33 cellular contexts compared by ENCODE assay signal in the genomic region with DNA sequence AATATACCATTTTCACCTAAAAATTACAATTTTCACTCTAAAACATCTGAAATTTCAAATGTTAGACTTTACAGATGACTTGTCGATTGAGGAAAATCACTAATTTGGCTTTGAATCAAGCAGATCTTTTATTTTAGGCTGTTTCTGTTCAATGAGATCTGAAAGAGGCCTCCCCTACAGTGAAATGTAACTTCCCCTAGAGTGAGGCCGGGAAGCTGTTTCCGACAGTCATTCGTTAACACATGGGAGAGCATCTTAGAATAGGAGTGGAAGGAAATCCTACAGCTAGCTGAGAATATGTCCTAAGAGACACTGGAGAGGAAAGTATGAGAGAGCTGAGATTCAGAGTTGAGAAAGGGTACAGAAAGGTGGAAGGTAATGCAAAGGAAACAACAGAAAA. TPM values are rescaled to one million over a fixed set of nuclear protein-coding genes. Genes with fewer than 3 reads are reported as not detected.
DNase-seq lines count a peak whose midpoint lies in the region; ATAC-seq and TF ChIP-seq lines count a peak whose summit lies in the region.
"Had no signal": no experiment of that assay in that cellular context is flagged by ENCODE, and none has a peak within 500 bp of the region (broad histone marks: within the 10 kb centered on the region; RNA-seq: fewer than 3 reads in every experiment).

No MANE protein-coding gene starts in this region.

- no peaks in the 10 kb centered on the region for H3K36me3 ChIP-seq in osteoblast (ENCODE audit: insufficient read depth, low read length)
- H3K36me3 ChIP-seq in Karpas-422 (ENCODE audit: insufficient read depth, low read length), result no peaks in the 10 kb centered on the region
- H3K36me3 ChIP-seq: MG63, transverse colon had no signal

- H3K4me2 ChIP-seq in osteoblast (ENCODE audit: insufficient read depth, low read length) (no peak overlapping the region), Karpas-422 (ENCODE audit: low read depth, low read length, poor library complexity, severe bottlenecking) (no peak overlapping the region)

- H3K9me3 Mint-ChIP-seq in activated T-cell treated with anti-CD3 and anti-CD28 coated beads, Interleukin-2, amount 50 U/mL, for 72 hours, result no peaks in the 10 kb centered on the region
- H3K9me3 Mint-ChIP-seq in activated naive CD4-positive, alpha-beta T cell treated with anti-CD3 and anti-CD28 coated beads, Interleukin-2, amount 50 U/mL, for 72 hours, result no peaks in the 10 kb centered on the region
- H3K9me3 Mint-ChIP-seq: natural killer cell had no signal

- H4K20me1 ChIP-seq in osteoblast (ENCODE audit: insufficient read depth, low read length) (no peaks in the 10 kb centered on the region), Karpas-422 (ENCODE audit: insufficient read depth, low read depth, low read length) (no peaks in the 10 kb centered on the region)

- no peaks in the 10 kb centered on the region for H3K9me2 ChIP-seq in Karpas-422 (replicated peaks; ENCODE audit: insufficient read depth, low read length)

- H3K4me1 ChIP-seq in osteoblast (ENCODE audit: insufficient read depth, low read length) (no peaks in the 10 kb centered on the region), Karpas-422 (ENCODE audit: low read length) (no peaks in the 10 kb centered on the region)
- H3K4me1 ChIP-seq: parathyroid adenoma, transverse colon had no signal

- H3K27me3 Mint-ChIP-seq in activated T-cell treated with anti-CD3 and anti-CD28 coated beads, Interleukin-2, amount 50 U/mL, for 72 hours (ENCODE audit: low read depth), result no peaks in the 10 kb centered on the region
- H3K27me3 Mint-ChIP-seq: activated CD8-positive, alpha-beta memory T cell treated with anti-CD3 and anti-CD28 coated beads, Interleukin-2, amount 10 ng/mL, durations not matched to agents 7 days and 5 days had no signal

- H3K27ac ChIP-seq in HL-60 (replicated peaks) (peak overlapping the region; percentile 63), osteoblast (ENCODE audit: low read depth, low read length) (no peak overlapping the region), Karpas-422 (ENCODE audit: low read length) (no peak overlapping the region)
- H3K27ac ChIP-seq: C4-2B, parathyroid adenoma, transverse colon had no signal

- H3K27me3 ChIP-seq in HL-60 (ENCODE audit: insufficient read depth, poor library complexity, severe bottlenecking) (no peaks in the 10 kb centered on the region), osteoblast (ENCODE audit: insufficient read depth, low read length) (no peaks in the 10 kb centered on the region), Karpas-422 (ENCODE audit: low read length) (no peaks in the 10 kb centered on the region)
- H3K27me3 ChIP-seq: MG63, transverse colon had no signal

- H3K4me3 ChIP-seq in HL-60 (replicated peaks; ENCODE audit: insufficient read depth, low read length) (no peak overlapping the region), osteoblast (ENCODE audit: insufficient read depth, low read length) (no peak overlapping the region), Karpas-422 (ENCODE audit: low read length) (no peak overlapping the region)
- H3K4me3 ChIP-seq: MG63, transverse colon had no signal

- peak overlapping the region; percentile 37 to 43 for H3K4me3 Mint-ChIP-seq in activated T-cell treated with anti-CD3 and anti-CD28 coated beads, Interleukin-2, amount 50 U/mL, for 72 hours
- H3K4me3 Mint-ChIP-seq: activated CD8-positive, alpha-beta memory T cell treated with anti-CD3 and anti-CD28 coated beads, Interleukin-2, amount 10 ng/mL, durations not matched to agents 7 days and 5 days; natural killer cell had no signal

- H3K4me1 Mint-ChIP-seq in activated T-cell treated with anti-CD3 and anti-CD28 coated beads, Interleukin-2, amount 50 U/mL, for 72 hours (ENCODE audit: low read depth), result peaks cover 21% of the 10 kb centered on the region
- H3K4me1 Mint-ChIP-seq: natural killer cell had no signal

- H3K9ac ChIP-seq in Karpas-422 (ENCODE audit: low read length), result no peak overlapping the region
- H3K9ac ChIP-seq: parathyroid adenoma had no signal

- no peaks in the 10 kb centered on the region for H3K79me2 ChIP-seq in osteoblast (ENCODE audit: insufficient read depth, low read length)
- H3K79me2 ChIP-seq in Karpas-422 (ENCODE audit: low read length), result no peaks in the 10 kb centered on the region
- H3K79me2 ChIP-seq: parathyroid adenoma had no signal

- H3K36me3 Mint-ChIP-seq in activated T-cell treated with anti-CD3 and anti-CD28 coated beads, Interleukin-2, amount 50 U/mL, for 72 hours (ENCODE audit: insufficient read depth in 2 of 2), result no peaks in the 10 kb centered on the region
- peaks cover 0 to under 1% of the 10 kb centered on the region in 2 donors for H3K36me3 Mint-ChIP-seq in activated naive CD4-positive, alpha-beta T cell treated with anti-CD3 and anti-CD28 coated beads, Interleukin-2, amount 50 U/mL, for 72 hours
- H3K36me3 Mint-ChIP-seq: activated CD8-positive, alpha-beta memory T cell treated with anti-CD3 and anti-CD28 coated beads, Interleukin-2, amount 10 ng/mL, durations not matched to agents 7 days and 5 days; natural killer cell had no signal

- no peaks in the 10 kb centered on the region for H3K9me3 ChIP-seq in osteoblast (ENCODE audit: low read depth, low read length)
- no peaks in the 10 kb centered on the region for H3K9me3 ChIP-seq in Karpas-422 (ENCODE audit: low read length)
- H3K9me3 ChIP-seq: MG63, transverse colon had no signal

- TF ChIP-seq CTCF in HL-60 (IDR thresholded peaks at IDR 0.05; ENCODE audit: insufficient read depth, low read length) (no peak), osteoblast (IDR thresholded peaks at IDR 0.05; ENCODE audit: extremely low read depth, low read depth, low read length) (no peak)

- no peak overlapping the region for H3K27ac Mint-ChIP-seq in activated T-cell treated with anti-CD3 and anti-CD28 coated beads, Interleukin-2, amount 50 U/mL, for 72 hours
- H3K27ac Mint-ChIP-seq in activated naive CD4-positive, alpha-beta T cell treated with anti-CD3 and anti-CD28 coated beads, Interleukin-2, amount 50 U/mL, for 72 hours, result peak overlapping the region; percentile 9 to 70
- H3K27ac Mint-ChIP-seq: activated CD8-positive, alpha-beta memory T cell treated with anti-CD3 and anti-CD28 coated beads, Interleukin-2, amount 10 ng/mL, durations not matched to agents 7 days and 5 days; natural killer cell had no signal

- DNase-seq in activated T-cell treated with anti-CD3 and anti-CD28 coated beads, Interleukin-2, amount 50 U/mL, for 72 hours, result no peak
- DNase-seq in activated T-cell treated with anti-CD3 and anti-CD28 coated beads for 4 hours (no peak), HL-60 (ENCODE audit: low read depth in 1 of 2, low spot score in 1 of 2) (no peak), osteoblast (ENCODE audit: insufficient read length, low spot score, missing footprints) (peak; percentile 57), Karpas-422 (no peak)
- no peak for DNase-seq in activated naive CD4-positive, alpha-beta T cell treated with anti-CD3 and anti-CD28 coated beads, Interleukin-2, amount 50 U/mL, for 72 hours (ENCODE audit: low spot score in 2 of 2)
- DNase-seq: activated CD4-positive, alpha-beta T cell treated with anti-CD3 and anti-CD28 coated beads for 1 hour; activated CD8-positive, alpha-beta memory T cell treated with anti-CD3 and anti-CD28 coated beads, Interleukin-2, amount 10 ng/mL, durations not matched to agents 7 days and 5 days; activated effector memory CD4-positive, alpha-beta T cell treated with anti-CD3 and anti-CD28 coated beads, Interleukin-2, amount 50 U/mL, for 16 hours; amygdala; Calu3; DMS79 treated with DMSO at 0.1 percent for 48 hours; effector memory CD4-positive, alpha-beta T cell; erythroblast; GF-D8; KBM-7; natural killer cell; NCI-H1417 treated with DMSO at 0.1 percent for 48 hours; NCI-H2081; NCI-H2227 treated with DMSO at 0.1 percent for 48 hours; NCI-H69; SIG-M5; stimulated activated CD4-positive, alpha-beta T cell treated with anti-CD3 and anti-CD28 coated beads, Interleukin-2, amount 100 ng/mL, for 24 hours; transverse colon had no signal

- H2AFZ ChIP-seq in osteoblast (ENCODE audit: low read length) (no peak overlapping the region), Karpas-422 (ENCODE audit: low read length) (no peak overlapping the region)
- H2AFZ ChIP-seq: parathyroid adenoma had no signal

- ATAC-seq in activated T-cell treated with anti-CD3 and anti-CD28 coated beads, Interleukin-2, amount 50 U/mL, for 72 hours (replicated peaks in 1 of 2), result peak in 1 of 2 donors; percentile 17
- ATAC-seq in activated naive CD4-positive, alpha-beta T cell treated with anti-CD3 and anti-CD28 coated beads, Interleukin-2, amount 50 U/mL, for 72 hours, result peak; percentile 51 to 61
- ATAC-seq in activated CD4-positive, CD25-positive, alpha-beta regulatory T cell treated with anti-CD3 and anti-CD28 coated beads, Interleukin-2, amount 50 U/mL, for 24 hours, result no peak
- ATAC-seq: activated CD8-positive, alpha-beta memory T cell treated with anti-CD3 and anti-CD28 coated beads, Interleukin-2, amount 10 ng/mL, durations not matched to agents 7 days and 5 days; natural killer cell had no signal

RNA-seq across cellular contexts. Expression of gene C14orf93, which starts 5.7 kb away (rescaled TPM):
- 10 to 100 TPM; 13.5 to 15.2 TPM for total RNA-seq in activated T-cell treated with anti-CD3 and anti-CD28 coated beads, Interleukin-2, amount 50 U/mL, for 72 hours
- 10 to 100 TPM; 10.9 to 12.6 TPM for total RNA-seq in activated naive CD4-positive, alpha-beta T cell treated with anti-CD3 and anti-CD28 coated beads, Interleukin-2, amount 50 U/mL, for 72 hours
- total RNA-seq in osteoblast, result 12.4 and 15.9 TPM in 2 replicates
- total RNA-seq in Karpas-422 (2014; rRNA removed; shearing (Covaris generic); ENCODE audit: low replicate concordance), result 21.6 and 43.2 TPM in 2 replicates

RNA-seq across cellular contexts. Expression of gene PSMB5, which starts 19.1 kb away (rescaled TPM):
- 10 to 100 TPM; 82.8 to 88.9 TPM for total RNA-seq in activated T-cell treated with anti-CD3 and anti-CD28 coated beads, Interleukin-2, amount 50 U/mL, for 72 hours
- total RNA-seq in activated naive CD4-positive, alpha-beta T cell treated with anti-CD3 and anti-CD28 coated beads, Interleukin-2, amount 50 U/mL, for 72 hours, result 100 to 1,000 TPM; 137 to 180 TPM
- 162 and 164 TPM in 2 replicates for total RNA-seq in osteoblast
- 65.4 and 67.1 TPM in 2 replicates for total RNA-seq in Karpas-422 (2014; rRNA removed; shearing (Covaris generic); ENCODE audit: low replicate concordance)

RNA-seq across cellular contexts. Expression of gene PSMB11, which starts 26.4 kb away (rescaled TPM):
- not detected for total RNA-seq in activated T-cell treated with anti-CD3 and anti-CD28 coated beads, Interleukin-2, amount 50 U/mL, for 72 hours
- not detected for total RNA-seq in activated naive CD4-positive, alpha-beta T cell treated with anti-CD3 and anti-CD28 coated beads, Interleukin-2, amount 50 U/mL, for 72 hours
- not detected in 2 replicates for total RNA-seq in osteoblast
- total RNA-seq in Karpas-422 (2014; rRNA removed; shearing (Covaris generic); ENCODE audit: low replicate concordance), result not detected in 2 replicates
- total RNA-seq: activated CD8-positive, alpha-beta memory T cell treated with anti-CD3 and anti-CD28 coated beads, Interleukin-2, amount 10 ng/mL, durations not matched to agents 7 days and 5 days; bronchial epithelial cell; Calu3; fibroblast of villous mesenchyme; H1; HT-29; liver; natural killer cell; transverse colon had no signal

RNA-seq across cellular contexts. Expression of gene AJUBA, which starts 33.3 kb away (rescaled TPM):
- 1 to 10 TPM; 1.7 to 2.2 TPM for total RNA-seq in activated T-cell treated with anti-CD3 and anti-CD28 coated beads, Interleukin-2, amount 50 U/mL, for 72 hours
- total RNA-seq in activated naive CD4-positive, alpha-beta T cell treated with anti-CD3 and anti-CD28 coated beads, Interleukin-2, amount 50 U/mL, for 72 hours, result 1 to 10 TPM; 1.5 to 3.8 TPM
- 63.9 and 74.9 TPM in 2 replicates for total RNA-seq in osteoblast
- not detected in 2 replicates for total RNA-seq in Karpas-422 (2014; rRNA removed; shearing (Covaris generic); ENCODE audit: low replicate concordance)

RNA-seq across cellular contexts. Expression of gene CDH24, which starts 41.7 kb away (rescaled TPM):
- 1 to 10 TPM in 1 of 2 donors, under 1 TPM in 1; 0.82 to 1.5 TPM for total RNA-seq in activated T-cell treated with anti-CD3 and anti-CD28 coated beads, Interleukin-2, amount 50 U/mL, for 72 hours
- 1 to 10 TPM; 1.1 to 1.4 TPM for total RNA-seq in activated naive CD4-positive, alpha-beta T cell treated with anti-CD3 and anti-CD28 coated beads, Interleukin-2, amount 50 U/mL, for 72 hours
- 3.3 and 3.5 TPM in 2 replicates for total RNA-seq in osteoblast
- total RNA-seq in Karpas-422 (2014; rRNA removed; shearing (Covaris generic); ENCODE audit: low replicate concordance), result 0.34 and 1.0 TPM in 2 replicates

Comparison
In these comparisons a context has a peak if more than half of its experiments do, and no peak if none do; other contexts are left out.
1. ATAC-seq: peak in activated naive CD4-positive, alpha-beta T cell treated with anti-CD3 and anti-CD28 coated beads, Interleukin-2, amount 50 U/mL, for 72 hours (2 of 2); none in activated CD4-positive, CD25-positive, alpha-beta regulatory T cell treated with anti-CD3 and anti-CD28 coated beads, Interleukin-2, amount 50 U/mL, for 24 hours (0 of 2).